ENCODE assay signal across 15 cellular contexts in genomic region chr5:175253597-175253996, GRCh38.
DNase-seq lines count a peak whose midpoint lies in the region; ATAC-seq and TF ChIP-seq lines count a peak whose summit lies in the region.
"Had no signal": no experiment of that assay in that cellular context is flagged by ENCODE, and none has a peak within 500 bp of the region (broad histone marks: within the 10 kb centered on the region; RNA-seq: fewer than 3 reads in every experiment).

No MANE protein-coding gene starts in this region.

- H3F3A ChIP-seq in PC-3 (ENCODE audit: low read length, unreplicated experiment) = no peaks in the 10 kb centered on the region

- H3K4me2 ChIP-seq in PC-3 (ENCODE audit: low read length) = no peak overlapping the region

- no peaks in the 10 kb centered on the region for H3K27me3 Mint-ChIP-seq in osteocyte (ENCODE audit: unreplicated experiment)
- H3K27me3 Mint-ChIP-seq: activated B cell treated with CpG ODN at 0.5 μM for 24 hours had no signal

- no peaks in the 10 kb centered on the region for H3K36me3 Mint-ChIP-seq in osteocyte (ENCODE audit: unreplicated experiment)
- H3K36me3 Mint-ChIP-seq: T-cell had no signal

- no peaks in the 10 kb centered on the region for H3K4me1 Mint-ChIP-seq in osteocyte (ENCODE audit: unreplicated experiment)
- H3K4me1 Mint-ChIP-seq: activated B cell treated with CpG ODN at 0.5 μM for 24 hours; central memory CD8-positive, alpha-beta T cell; T-cell had no signal

- no peaks in the 10 kb centered on the region for H3K36me3 ChIP-seq in PC-3 (ENCODE audit: low read depth, low read length)
- no peaks in the 10 kb centered on the region for H3K36me3 ChIP-seq in esophagus squamous epithelium
- no peaks in the 10 kb centered on the region for H3K36me3 ChIP-seq in gastroesophageal sphincter

- H3K27ac Mint-ChIP-seq in osteocyte (ENCODE audit: unreplicated experiment) = no peak overlapping the region
- H3K27ac Mint-ChIP-seq: activated B cell treated with CpG ODN at 0.5 μM for 24 hours, T-cell had no signal

- DNase-seq in AG08396 (ENCODE audit: low spot score) = peak; percentile 12
- DNase-seq in PC-3 = peak; percentile 2
- DNase-seq in esophagus squamous epithelium (lab: John Stamatoyannopoulos, UW) = no peak
- peak; percentile 34 for DNase-seq in osteocyte (ENCODE audit: extremely low spot score, unreplicated experiment)
- DNase-seq in SKM-1 treated with dmso at 0.1 percent for 144 hours (lab: John Stamatoyannopoulos, UW; ENCODE audit: unreplicated experiment) = no peak
- DNase-seq in activated effector memory CD4-positive, alpha-beta T cell treated with Interleukin-2 at 50 U/mL for 16 hours = no peak
- DNase-seq: activated B cell treated with CpG ODN at 0.5 μM for 24 hours, activated gamma-delta T cell, islet precursor cell, NCI-H187, NCI-H510A, T-cell had no signal

- BruUV-seq in PC-3 (replicated peaks; lab: Mats Ljungman, UMichigan) = no TSS peak

- H4K20me1 ChIP-seq in PC-3 (ENCODE audit: low read length) = no peaks in the 10 kb centered on the region

- H3K4me3 ChIP-seq in PC-3 (ENCODE audit: low read length) (no peak overlapping the region), esophagus squamous epithelium (no peak overlapping the region), gastroesophageal sphincter (no peak overlapping the region)

- H3K9me2 ChIP-seq in PC-3 (replicated peaks; ENCODE audit: low read length) = no peaks in the 10 kb centered on the region

- no peak for TF ChIP-seq EP300 in gastroesophageal sphincter (IDR thresholded peaks at IDR 0.05)

- H3K4me3 Mint-ChIP-seq in osteocyte (ENCODE audit: unreplicated experiment) = no peak overlapping the region
- H3K4me3 Mint-ChIP-seq: activated B cell treated with CpG ODN at 0.5 μM for 24 hours; central memory CD8-positive, alpha-beta T cell; T-cell had no signal

- H3K27me3 ChIP-seq in PC-3 (ENCODE audit: low read length) = no peaks in the 10 kb centered on the region
- H3K27me3 ChIP-seq in esophagus squamous epithelium = peaks cover 0 to 35% (median 0%) of the 10 kb centered on the region in 4 donors
- H3K27me3 ChIP-seq in gastroesophageal sphincter = no peaks in the 10 kb centered on the region

- 40 to 54% methylated on average over 8 of the region's 8 CpGs for WGBS in esophagus squamous epithelium, 2 donors
- WGBS in gastroesophageal sphincter (ENCODE audit: low coverage in 1 of 2), 2 donors = 52 to 67% methylated on average over 4 of the region's 8 CpGs

- peaks cover 13% of the 10 kb centered on the region for H3K9me3 Mint-ChIP-seq in osteocyte (ENCODE audit: unreplicated experiment)
- H3K9me3 Mint-ChIP-seq: activated B cell treated with CpG ODN at 0.5 μM for 24 hours; central memory CD8-positive, alpha-beta T cell; T-cell had no signal

- CTCF ChIA-PET in PC-3 (lab: Charles Lee) = no interaction called here

- POLR2A ChIA-PET in PC-3 (lab: Charles Lee; ENCODE audit: unreplicated experiment) = no interaction called here

- ATAC-seq in PC-3 = no peak
- ATAC-seq in GM19467 (IDR thresholded peaks at IDR 0.05; ENCODE audit: unreplicated experiment) = no peak
- ATAC-seq in gastroesophageal sphincter = no peak
- ATAC-seq: T-cell had no signal

- TF ChIP-seq CTCF in PC-3 (conservative IDR thresholded peaks at IDR 0.05; ENCODE audit: low read depth, low read length) (no peak), esophagus squamous epithelium (IDR thresholded peaks at IDR 0.05) (no peak), osteocyte (IDR thresholded peaks at IDR 0.05) (no peak), gastroesophageal sphincter (IDR thresholded peaks at IDR 0.05) (no peak)

- H2AFZ ChIP-seq in PC-3 (ENCODE audit: low read length) = no peak overlapping the region

- no peak for TF ChIP-seq POLR2A in esophagus squamous epithelium (IDR thresholded peaks at IDR 0.05)
- TF ChIP-seq POLR2A in gastroesophageal sphincter (IDR thresholded peaks at IDR 0.05) = no peak

- H3K9me3 ChIP-seq in PC-3 (ENCODE audit: low read length) (no peaks in the 10 kb centered on the region), esophagus squamous epithelium (no peaks in the 10 kb centered on the region), gastroesophageal sphincter (no peaks in the 10 kb centered on the region)

- no peaks in the 10 kb centered on the region for H3K79me2 ChIP-seq in PC-3 (ENCODE audit: low read length)

- H3K4me1 ChIP-seq in PC-3 (ENCODE audit: insufficient read depth, low read length) = no peaks in the 10 kb centered on the region
- H3K4me1 ChIP-seq in esophagus squamous epithelium = peaks cover 0 to 13% (median 0%) of the 10 kb centered on the region in 3 donors
- peaks cover 0 to 16% (median 0%) of the 10 kb centered on the region in 3 donors for H3K4me1 ChIP-seq in gastroesophageal sphincter

- intact Hi-C loops in PC-3 (cut with micrococcal nuclease) = no loop called here
- intact Hi-C loops in esophagus squamous epithelium (cut with DNase I) = no loop called here

- H3K9ac ChIP-seq in PC-3 (ENCODE audit: low read length) = no peak overlapping the region

- H3K27ac ChIP-seq in PC-3 (ENCODE audit: low read length) (no peak overlapping the region), esophagus squamous epithelium (peak overlapping the region in 3 of 4 donors; percentile 58 to 68 (median 64)), gastroesophageal sphincter (peak overlapping the region in 1 of 4 donors; percentile 9)

Comparison
In these comparisons a context has a peak if more than half of its experiments do, and no peak if none do; other contexts are left out.
1. DNase-seq: peak in AG08396 (single experiment), PC-3 (single experiment) and osteocyte (single experiment); none in esophagus squamous epithelium (single experiment), SKM-1 treated with dmso at 0.1 percent for 144 hours (single experiment) and activated effector memory CD4-positive, alpha-beta T cell treated with Interleukin-2 at 50 U/mL for 16 hours (single experiment).